In the genomic region with DNA sequence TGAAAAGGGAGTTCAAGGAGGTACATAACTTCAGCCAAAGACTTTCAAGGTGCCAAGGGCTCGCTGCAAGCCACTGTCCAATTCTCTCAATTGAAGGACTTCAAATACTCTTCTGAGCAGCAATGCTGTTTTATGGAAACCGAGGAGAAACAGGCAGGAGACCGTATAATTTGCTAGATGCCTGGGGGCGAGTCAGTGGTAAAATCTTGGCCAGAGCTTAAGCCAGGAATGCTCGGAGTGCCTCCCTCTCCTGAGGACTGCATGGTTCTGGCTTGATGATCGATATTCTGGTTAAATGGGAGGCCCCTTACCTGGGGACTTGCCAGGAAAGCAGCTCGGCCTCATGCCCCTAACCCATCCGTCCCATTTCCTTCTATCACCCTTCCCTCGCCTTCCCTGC, we compare ENCODE assay signal across 29 cellular contexts.
"Had no signal": no experiment of that assay in that cellular context is flagged by ENCODE, and none has a peak within 500 bp of the region (broad histone marks: within the 10 kb centered on the region; RNA-seq: fewer than 3 reads in every experiment).

No MANE protein-coding gene starts in this region.

- H3K4me1 ChIP-seq: SJSA1 had no signal

- H3K4me3 ChIP-seq: K562, SJSA1 had no signal

- H3K36me3 ChIP-seq: SJSA1 had no signal

- ATAC-seq: activated CD4-positive, alpha-beta T cell treated with anti-CD3 and anti-CD28 coated beads for 36 hours; activated CD8-positive, alpha-beta memory T cell treated with anti-CD3 and anti-CD28 coated beads, Interleukin-2, amount 10 ng/mL, durations not matched to agents 7 days and 5 days; activated naive CD8-positive, alpha-beta T cell treated with anti-CD3 and anti-CD28 coated beads, Interleukin-2, amount 50 U/mL, for 24 hours; K562 had no signal

- H3K9me3 ChIP-seq: SJSA1, SK-N-SH had no signal

- H3K27ac ChIP-seq: SJSA1 had no signal

- H3K4me2 ChIP-seq: SK-N-SH had no signal

- H3K9me2 ChIP-seq: SK-N-SH had no signal

- DNase-seq: activated CD4-positive, alpha-beta memory T cell treated with anti-CD3 and anti-CD28 coated beads, Interleukin-2, amount 10 ng/mL, durations not matched to agents 7 days and 5 days; activated CD4-positive, alpha-beta T cell treated with anti-CD3 and anti-CD28 coated beads for 36 hours; activated CD4-positive, alpha-beta T cell treated with anti-CD3 and anti-CD28 coated beads, Interleukin-2, amount 10 ng/mL, durations not matched to agents 7 days and 5 days; activated CD8-positive, alpha-beta memory T cell treated with anti-CD3 and anti-CD28 coated beads for 24 hours; activated CD8-positive, alpha-beta memory T cell treated with anti-CD3 and anti-CD28 coated beads, Interleukin-2, amount 10 ng/mL, durations not matched to agents 7 days and 5 days; activated CD8-positive, alpha-beta memory T cell treated with anti-CD3 and anti-CD28 coated beads, Interleukin-2, amount 50 U/mL, for 48 hours; activated effector memory CD4-positive, alpha-beta T cell treated with Interleukin-2 at 50 U/mL for 16 hours; activated naive CD4-positive, alpha-beta T cell treated with anti-CD3 and anti-CD28 coated beads, Interleukin-2, amount 10 ng/mL, durations not matched to agents 7 days and 5 days; activated naive CD8-positive, alpha-beta T cell treated with anti-CD3 and anti-CD28 coated beads, Interleukin-2, amount 50 U/mL, for 24 hours; activated T-cell treated with anti-CD3 and anti-CD28 coated beads, Interleukin-2, amount 50 U/mL, for 48 hours; amniotic stem cell; aorta; caudate nucleus; cerebellar nuclear complex; NCI-H1048; NCI-H1105 treated with DMSO at 0.1 percent for 48 hours; NCI-H1436; NCI-H1694; NCI-H1930; NCI-H2081 treated with DMSO at 0.1 percent for 48 hours; NCI-H345; NCI-H526; NCI-H748 treated with DMSO at 0.1 percent for 48 hours; NK-92 treated with Interleukin-12 subunit alpha and Interleukin-12 subunit beta, amount 100 ng/mL, for 24 hours; OCI-M1; SHP77; SK-N-SH had no signal

- H3K9ac ChIP-seq: SK-N-SH had no signal
